ENCODE assay signal across 19 cellular contexts in genomic region chr2:16104345-16105177, GRCh38.
DNase-seq lines count a peak whose midpoint lies in the region; ATAC-seq and TF ChIP-seq lines count a peak whose summit lies in the region.
"Had no signal": no experiment of that assay in that cellular context is flagged by ENCODE, and none has a peak within 500 bp of the region (broad histone marks: within the 10 kb centered on the region; RNA-seq: fewer than 3 reads in every experiment).

No MANE protein-coding gene starts in this region.

- H3K4me1 ChIP-seq in BE2C, result peaks cover 31% of the 10 kb centered on the region
- peaks cover 34% of the 10 kb centered on the region for H3K4me1 ChIP-seq in hepatocyte (ENCODE audit: insufficient read depth)
- H3K4me1 ChIP-seq in mesodermal cell (ENCODE audit: control insufficient read depth, insufficient read depth, low read length, poor library complexity, severe bottlenecking), result peaks cover 34% of the 10 kb centered on the region

- H3K27ac ChIP-seq in hepatocyte (peak overlapping the region; percentile 86), mesodermal cell (ENCODE audit: low read depth, low read length, severe bottlenecking) (peak overlapping the region; percentile 88)
- H3K27ac ChIP-seq: BLaER1 treated with 17β-estradiol and CSF1 and Interleukin-3, amounts not matched to agents 10 nM and 100 nM; PC-9 had no signal

- H3K9me2 ChIP-seq in hepatocyte (replicated peaks; ENCODE audit: insufficient read depth), result no peaks in the 10 kb centered on the region

- no peaks in the 10 kb centered on the region for H3K79me2 ChIP-seq in hepatocyte

- no peak for ATAC-seq in GM18517 (IDR thresholded peaks at IDR 0.05; ENCODE audit: unreplicated experiment)
- ATAC-seq: naive thymus-derived CD8-positive, alpha-beta T cell had no signal

- peak overlapping the region; percentile 66 for H3K4me2 ChIP-seq in hepatocyte
- H3K4me2 ChIP-seq: BLaER1 treated with 17β-estradiol and CSF1 and Interleukin-3, amounts not matched to agents 10 nM and 100 nM; PC-9 had no signal

- H3K36me3 ChIP-seq in BE2C, result no peaks in the 10 kb centered on the region
- no peaks in the 10 kb centered on the region for H3K36me3 ChIP-seq in hepatocyte (replicated peaks; ENCODE audit: insufficient read depth, low read depth)
- no peaks in the 10 kb centered on the region for H3K36me3 ChIP-seq in mesodermal cell (ENCODE audit: control insufficient read depth, insufficient read depth, low read length)
- H3K36me3 ChIP-seq: BLaER1 treated with 17β-estradiol and CSF1 and Interleukin-3, amounts not matched to agents 10 nM and 100 nM had no signal

- H3K27me3 ChIP-seq in BE2C (no peaks in the 10 kb centered on the region), hepatocyte (no peaks in the 10 kb centered on the region)
- H3K27me3 ChIP-seq: BLaER1 treated with 17β-estradiol and CSF1 and Interleukin-3, amounts not matched to agents 10 nM and 100 nM had no signal

- TF ChIP-seq CTCF in BE2C (IDR thresholded peaks at IDR 0.05; ENCODE audit: low read depth, low read length), result no peak
- no peak for TF ChIP-seq CTCF in hepatocyte (IDR thresholded peaks at IDR 0.05; ENCODE audit: poor library complexity)

- peak; percentile 84 for DNase-seq in BE2C
- DNase-seq in NCI-H82 (lab: John Stamatoyannopoulos, UW), result peak; percentile 80
- peak; percentile 42 for DNase-seq in hepatocyte (ENCODE audit: low spot score)
- no peak for DNase-seq in NCI-H2081 treated with DMSO at 0.1 percent for 48 hours (lab: John Stamatoyannopoulos, UW)
- no peak for DNase-seq in NK-92 treated with Interleukin-12 subunit alpha and Interleukin-12 subunit beta, amount 100 ng/mL, for 24 hours (lab: John Stamatoyannopoulos, UW)
- DNase-seq in ecto neural progenitor cell (ENCODE audit: low spot score), result no peak
- DNase-seq: activated naive CD4-positive, alpha-beta T cell; cerebellar nuclear complex; effector memory CD4-positive, alpha-beta T cell; naive thymus-derived CD8-positive, alpha-beta T cell; NCI-H1092 treated with DMSO at 0.1 percent for 48 hours; NCI-H526 treated with DMSO at 0.1 percent for 48 hours; PC-9; posterior cingulate gyrus; SIG-M5; stimulated activated CD8-positive, alpha-beta memory T cell treated with anti-CD3 and anti-CD28 coated beads, Interleukin-4, amount 100 ng/mL, for 48 hours had no signal

- peaks cover 11% of the 10 kb centered on the region for H3K9me3 ChIP-seq in BE2C
- H3K9me3 ChIP-seq in hepatocyte (ENCODE audit: low read depth), result no peaks in the 10 kb centered on the region
- no peaks in the 10 kb centered on the region for H3K9me3 ChIP-seq in mesodermal cell (ENCODE audit: control insufficient read depth, low read length)
- H3K9me3 ChIP-seq: BLaER1 treated with 17β-estradiol and CSF1 and Interleukin-3, amounts not matched to agents 10 nM and 100 nM had no signal

- peak overlapping the region; percentile 44 for H2AFZ ChIP-seq in hepatocyte
- H2AFZ ChIP-seq: PC-9 had no signal

- H3K4me3 ChIP-seq in BE2C (ENCODE audit: low read depth, low read length) (no peak overlapping the region), hepatocyte (no peak overlapping the region), mesodermal cell (ENCODE audit: extremely low read depth, insufficient read depth, low read length, poor library complexity, severe bottlenecking) (no peak overlapping the region)
- H3K4me3 ChIP-seq: BLaER1 treated with 17β-estradiol and CSF1 and Interleukin-3, amounts not matched to agents 10 nM and 100 nM; PC-9 had no signal

- no peaks in the 10 kb centered on the region for H4K20me1 ChIP-seq in hepatocyte (ENCODE audit: insufficient read depth, poor library complexity, severe bottlenecking)
- H4K20me1 ChIP-seq: BLaER1 treated with 17β-estradiol and CSF1 and Interleukin-3, amounts not matched to agents 10 nM and 100 nM had no signal

- 52% methylated on average over 6 of the region's 6 CpGs for WGBS in hepatocyte (ENCODE audit: low lambda C conversion rate, missing lambda C conversion rate)
- 30 to 46% methylated on average over 4 to 5 of the region's 6 CpGs for WGBS in mesodermal cell (ENCODE audit: insufficient coverage in 2 of 2), 2 experiments

Comparison
In these comparisons a context has a peak if more than half of its experiments do, and no peak if none do; other contexts are left out.
1. DNase-seq: peak in BE2C (single experiment), NCI-H82 (single experiment) and hepatocyte (single experiment); none in NCI-H2081 treated with DMSO at 0.1 percent for 48 hours (single experiment), NK-92 treated with Interleukin-12 subunit alpha and Interleukin-12 subunit beta, amount 100 ng/mL, for 24 hours (single experiment) and ecto neural progenitor cell (single experiment).